20 cellular contexts compared by ENCODE assay signal in genomic region chr11:123718075-123718868, GRCh38. TPM values are rescaled to one million over a fixed set of nuclear protein-coding genes. Genes with fewer than 3 reads are reported as not detected.
DNase-seq lines count a peak whose midpoint lies in the region; ATAC-seq, FAIRE-seq and TF ChIP-seq lines count a peak whose summit lies in the region.
"Had no signal": no experiment of that assay in that cellular context is flagged by ENCODE, and none has a peak within 500 bp of the region (broad histone marks: within the 10 kb centered on the region; RNA-seq: fewer than 3 reads in every experiment).

No MANE protein-coding gene starts in this region.

- peak; percentile 49 for ATAC-seq in activated CD4-positive, alpha-beta T cell treated with anti-CD3 and anti-CD28 coated beads for 36 hours
- ATAC-seq in HG02870 (IDR thresholded peaks at IDR 0.05; ENCODE audit: unreplicated experiment) (peak; percentile 37), GM12878 (peak; percentile 36), GM21447 (IDR thresholded peaks at IDR 0.05; ENCODE audit: unreplicated experiment) (no peak)
- ATAC-seq: SK-N-SH treated with all-trans-retinoic acid at 6 μM for 48 hours had no signal

- H3K9ac ChIP-seq in GM12878 (ENCODE audit: control insufficient read depth, insufficient read depth, low read length) (no peak overlapping the region), trophoblast cell (ENCODE audit: low read length) (no peak overlapping the region)
- H3K9ac ChIP-seq: KMS-11 had no signal

- peaks cover 4% of the 10 kb centered on the region for H3K36me3 Mint-ChIP-seq in activated CD4-positive, alpha-beta T cell treated with anti-CD3 and anti-CD28 coated beads for 36 hours (ENCODE audit: low read depth)

- H4K91ac ChIP-seq in trophoblast cell (ENCODE audit: low read depth, low read length), result no peak overlapping the region

- WGBS in GM12878 (ENCODE audit: insufficient coverage, insufficient replicate concordance, low lambda C conversion rate, missing lambda C conversion rate), result 42% methylated on average over 6 of the region's 6 CpGs
- no CpG with 5 or more reads among the region's 6 CpGs for WGBS in trophoblast cell (ENCODE audit: extremely low coverage, insufficient coverage, insufficient read length)

- H3K9me3 ChIP-seq in GM12878 (replicated peaks; ENCODE audit: control insufficient read depth, insufficient read depth, low read length) (no peaks in the 10 kb centered on the region), trophoblast cell (ENCODE audit: insufficient read depth, low read depth, low read length) (no peaks in the 10 kb centered on the region)

- no peak overlapping the region for H3K27ac ChIP-seq in GM12878 (ENCODE audit: control insufficient read depth, insufficient read depth)
- no peak overlapping the region for H3K27ac ChIP-seq in trophoblast cell (ENCODE audit: low read depth, low read length)
- H3K27ac ChIP-seq: A549, KMS-11 had no signal

- H3K27me3 ChIP-seq in GM12878 (replicated peaks in 1 of 2; ENCODE audit: control insufficient read depth in 2 of 2, insufficient read depth in 2 of 2, low read length in 1 of 2) (no peaks in the 10 kb centered on the region), trophoblast cell (ENCODE audit: insufficient read depth, low read length) (no peaks in the 10 kb centered on the region)

- SMC1A ChIA-PET in GM12878 (lab: Charles Lee; ENCODE audit: uncharacterized antibody, unreplicated experiment), result interaction anchor here (0.6 to 2.0 kb wide), 2 partner anchors 11 to 113 kb away, joined by 3 to 9 read pairs; no protein-coding TSS in a partner anchor

- no peaks in the 10 kb centered on the region for H3K79me2 ChIP-seq in GM12878 (ENCODE audit: control insufficient read depth, insufficient read depth, low read length)
- no peaks in the 10 kb centered on the region for H3K79me2 ChIP-seq in trophoblast cell (ENCODE audit: control insufficient read depth, insufficient read depth, low read length, poor library complexity)

- no peak for FAIRE-seq in GM12878 (lab: Jason Lieb, UNC)
- FAIRE-seq: A549, GM12891, H1 had no signal

- no peak overlapping the region for H3K14ac ChIP-seq in trophoblast cell (ENCODE audit: low read length)

- no peak overlapping the region for H2BK5ac ChIP-seq in trophoblast cell (ENCODE audit: low read depth, low read length, poor library complexity)

- no peaks in the 10 kb centered on the region for H4K20me1 ChIP-seq in GM12878 (ENCODE audit: control insufficient read depth, insufficient read depth)

- BruUV-seq in GM12878 (replicated peaks; lab: Mats Ljungman, UMichigan), result no TSS peak

- no peak for TF ChIP-seq POLR2A in GM12878 (IDR thresholded peaks at IDR 0.05; ENCODE audit: low read depth, low read length)

- no peak for TF ChIP-seq CTCF in GM12878 (IDR thresholded peaks at IDR 0.05 in 2 of 3, conservative IDR thresholded peaks at IDR 0.05 in 1 of 3; ENCODE audit: control insufficient read depth in 2 of 3, extremely low read depth in 1 of 3, insufficient read depth in 1 of 3, low read depth in 3 of 3, low read length in 3 of 3)

- no peak for TF ChIP-seq RAD21 in GM12878 (IDR thresholded peaks at IDR 0.05; ENCODE audit: insufficient read depth, low read depth, low read length)

- H4K12ac ChIP-seq in trophoblast cell (ENCODE audit: low read depth, low read length), result no peak overlapping the region

- no peak overlapping the region for H3K4me3 Mint-ChIP-seq in activated CD4-positive, alpha-beta T cell treated with anti-CD3 and anti-CD28 coated beads for 36 hours

- CTCF ChIA-PET in activated CD4-positive, alpha-beta T cell treated with anti-CD3 and anti-CD28 coated beads for 36 hours (lab: Charles Lee), result interaction anchor here (2.0 to 2.7 kb wide), 2 partner anchors 11 to 15 kb away, joined by 5 to 13 read pairs; no protein-coding TSS in a partner anchor
- CTCF ChIA-PET in GM12878 (lab: Yijun Ruan, JAX), result interaction anchor here (1.4 to 8.1 kb wide), 3 partner anchors 10 to 138 kb away, joined by 4 to 82 read pairs (median 6); no protein-coding TSS in a partner anchor

- intact Hi-C loops in activated CD4-positive, alpha-beta T cell treated with anti-CD3 and anti-CD28 coated beads for 36 hours (cut with DNase I, micrococcal nuclease), result no loop called here
- intact Hi-C loops in GM12878 (cut with micrococcal nuclease; ENCODE audit: unreplicated experiment), result no loop called here

- H3K27me3 Mint-ChIP-seq in activated CD4-positive, alpha-beta T cell treated with anti-CD3 and anti-CD28 coated beads for 36 hours, result peaks cover 14% of the 10 kb centered on the region

- no peak overlapping the region for H2BK12ac ChIP-seq in trophoblast cell (ENCODE audit: low read length)

- POLR2A ChIA-PET in activated CD4-positive, alpha-beta T cell treated with anti-CD3 and anti-CD28 coated beads for 36 hours (lab: Charles Lee), result no interaction called here
- POLR2A ChIA-PET in GM12878 (lab: Charles Lee), result no interaction called here

- RAD21 ChIA-PET in GM12878 (lab: Charles Lee; ENCODE audit: unreplicated experiment), result no interaction called here

- H2BK120ac ChIP-seq in trophoblast cell (ENCODE audit: insufficient read depth, low read length, poor library complexity), result no peak overlapping the region

- H3K79me1 ChIP-seq in trophoblast cell (ENCODE audit: low read length), result no peaks in the 10 kb centered on the region

- no peak overlapping the region for H3K27ac Mint-ChIP-seq in activated CD4-positive, alpha-beta T cell treated with anti-CD3 and anti-CD28 coated beads for 36 hours

- in situ Hi-C loops in GM12878 (cut with MboI), result no loop called here

- H3K4me3 ChIP-seq in GM12878 (no peak overlapping the region), trophoblast cell (ENCODE audit: low read depth, low read length) (no peak overlapping the region)
- H3K4me3 ChIP-seq: A549 had no signal

- no peak for DNase-seq in activated CD4-positive, alpha-beta T cell treated with anti-CD3 and anti-CD28 coated beads for 36 hours
- DNase-seq in activated CD4-positive, alpha-beta T cell treated with anti-CD3 and anti-CD28 coated beads for 4 hours, result no peak
- no peak for DNase-seq in GM12878 (ENCODE audit: low read depth, low spot score)
- DNase-seq in trophoblast cell, result peak; percentile 4 to 63
- no peak for DNase-seq in stimulated activated CD4-positive, alpha-beta T cell treated with anti-CD3 and anti-CD28 coated beads, Interleukin-15, amount 100 ng/mL, for 24 hours
- no peak for DNase-seq in amniotic stem cell (lab: John Stamatoyannopoulos, UW)
- DNase-seq: C1 segment of cervical spinal cord, GDM1, NCI-H1092 treated with DMSO at 0.1 percent for 48 hours, NCI-H1694, NCI-H446 treated with DMSO at 0.1 percent for 48 hours, SHP77 treated with DMSO at 0.1 percent for 48 hours had no signal

- H3K9me3 Mint-ChIP-seq in activated CD4-positive, alpha-beta T cell treated with anti-CD3 and anti-CD28 coated beads for 36 hours (ENCODE audit: low read depth), result no peaks in the 10 kb centered on the region

- H3K4me1 ChIP-seq in GM12878 (ENCODE audit: control insufficient read depth, insufficient read depth, low read length), result no peaks in the 10 kb centered on the region
- no peaks in the 10 kb centered on the region for H3K4me1 ChIP-seq in trophoblast cell (ENCODE audit: control insufficient read depth in 1 of 2, insufficient read depth in 2 of 2, low read length in 2 of 2)
- H3K4me1 ChIP-seq: A549 had no signal

- no peak overlapping the region for H3K23ac ChIP-seq in trophoblast cell (ENCODE audit: low read length)

- H3K36me3 ChIP-seq in GM12878 (ENCODE audit: control insufficient read depth in 2 of 2, insufficient read depth in 2 of 2, low read length in 1 of 2) (no peaks in the 10 kb centered on the region), trophoblast cell (ENCODE audit: control insufficient read depth in 1 of 2, insufficient read depth in 2 of 2, low read length in 2 of 2) (no peaks in the 10 kb centered on the region)

- no peak overlapping the region for H4K8ac ChIP-seq in trophoblast cell (ENCODE audit: low read depth, low read length)

- H2AK5ac ChIP-seq in trophoblast cell (ENCODE audit: low read length), result no peak overlapping the region

- no peak for TF ChIP-seq EP300 in GM12878 (IDR thresholded peaks at IDR 0.05; ENCODE audit: borderline replicate concordance in 1 of 2, control insufficient read depth in 1 of 2, low read depth in 2 of 2, low read length in 2 of 2)

- H3K4ac ChIP-seq in trophoblast cell (ENCODE audit: low read depth, low read length), result no peak overlapping the region

- H3K4me1 Mint-ChIP-seq in activated CD4-positive, alpha-beta T cell treated with anti-CD3 and anti-CD28 coated beads for 36 hours, result peaks cover 3% of the 10 kb centered on the region

- no peak overlapping the region for H2AFZ ChIP-seq in GM12878 (ENCODE audit: control insufficient read depth, low read depth, low read length)
- no peak overlapping the region for H2AFZ ChIP-seq in trophoblast cell (ENCODE audit: insufficient read depth, low read length, poor library complexity)

- H3K18ac ChIP-seq in trophoblast cell (ENCODE audit: low read length), result no peak overlapping the region

- H3K4me2 ChIP-seq in GM12878 (ENCODE audit: control insufficient read depth, insufficient read depth) (no peak overlapping the region), trophoblast cell (ENCODE audit: low read length) (no peak overlapping the region)
- H3K4me2 ChIP-seq: A549, KMS-11 had no signal

RNA-seq across cellular contexts. Expression of gene ZNF202, which starts 23.2 kb away (rescaled TPM):
- total RNA-seq in activated CD4-positive, alpha-beta T cell treated with anti-CD3 and anti-CD28 coated beads for 36 hours, result 10 to 100 TPM in 1 of 2 experiments, 1 to 10 TPM in 1; 9.5 to 12.1 TPM
- 33.3 and 34.0 TPM in 2 replicates for total RNA-seq in GM12878 (2013; cell fraction: nucleolus; rRNA removed)
- total RNA-seq in GM12878 (2014; rRNA removed), result 7.8 and 9.7 TPM in 2 replicates
- 12.0 and 12.3 TPM in 2 replicates for total RNA-seq in GM12878 (2014; rRNA removed; fragmentation: Illumina TruSeq; extraction: Trizol)
- 11.8 and 12.0 TPM in 2 replicates for total RNA-seq in GM12878 (2021)
- 6.9 TPM for polyA plus RNA-seq in GM12878 (2011; ENCODE audit: low read depth)
- polyA plus RNA-seq in GM12878 (2011; rRNA removed), result 12.2 and 14.5 TPM in 2 replicates
- polyA plus RNA-seq in GM12878 (2011; cell fraction: cytosol; rRNA removed), result 7.8 and 10.1 TPM in 2 replicates
- polyA plus RNA-seq in GM12878 (2011; cell fraction: nucleus; rRNA removed), result 33.7 and 38.6 TPM in 2 replicates
- polyA plus RNA-seq in GM12878 (2012), result 6.8 and 8.4 TPM in 2 replicates
- 12.7 and 12.9 TPM in 2 replicates for polyA plus RNA-seq in GM12878 (2014; fragmentation: Illumina TruSeq; extraction: Trizol)
- polyA plus RNA-seq in GM12878 (2014; fragmentation: Nextera tagmentation; extraction: Ambion mirVana), result 1 to 10 TPM; 2.6 to 2.8 TPM
- 12.2 and 13.9 TPM in 2 replicates for polyA plus RNA-seq in GM12878 (2014; rRNA removed)
- polyA plus RNA-seq in GM12878 (2016; fragmentation: Nextera tagmentation; extraction: Ambion mirVana), result 10 to 100 TPM; 12.8 to 13.6 TPM
- polyA minus RNA-seq in GM12878 (2011; rRNA and poly(A)+ RNA removed), result 12.1 and 12.5 TPM in 2 replicates
- polyA minus RNA-seq in GM12878 (2011; cell fraction: cytosol; rRNA and poly(A)+ RNA removed), result 2.3 and 3.5 TPM in 2 replicates
- 25.1 and 30.3 TPM in 2 replicates for polyA minus RNA-seq in GM12878 (2011; cell fraction: nucleus; rRNA and poly(A)+ RNA removed)
- polyA plus RNA-seq in trophoblast cell (2013), result 5.2 TPM in 2 replicates

RNA-seq across cellular contexts. Expression of gene OR6X1, which starts 36.0 kb away (rescaled TPM):
- not detected for total RNA-seq in activated CD4-positive, alpha-beta T cell treated with anti-CD3 and anti-CD28 coated beads for 36 hours
- not detected in 2 replicates for total RNA-seq in GM12878 (2013; cell fraction: nucleolus; rRNA removed)
- not detected in 2 replicates for total RNA-seq in GM12878 (2014; rRNA removed)
- total RNA-seq in GM12878 (2014; rRNA removed; fragmentation: Illumina TruSeq; extraction: Trizol), result not detected in 2 replicates
- total RNA-seq in GM12878 (2021), result not detected in 2 replicates
- not detected for polyA plus RNA-seq in GM12878 (2011; ENCODE audit: low read depth)
- not detected in 2 replicates for polyA plus RNA-seq in GM12878 (2011; rRNA removed)
- not detected in 2 replicates for polyA plus RNA-seq in GM12878 (2011; cell fraction: cytosol; rRNA removed)
- polyA plus RNA-seq in GM12878 (2011; cell fraction: nucleus; rRNA removed), result not detected in 2 replicates
- not detected in 2 replicates for polyA plus RNA-seq in GM12878 (2012)
- polyA plus RNA-seq in GM12878 (2014; fragmentation: Illumina TruSeq; extraction: Trizol), result not detected in 2 replicates
- not detected for polyA plus RNA-seq in GM12878 (2014; fragmentation: Nextera tagmentation; extraction: Ambion mirVana)
- not detected in 2 replicates for polyA plus RNA-seq in GM12878 (2014; rRNA removed)
- not detected for polyA plus RNA-seq in GM12878 (2016; fragmentation: Nextera tagmentation; extraction: Ambion mirVana)
- polyA minus RNA-seq in GM12878 (2011; rRNA and poly(A)+ RNA removed), result not detected in 2 replicates
- not detected in 2 replicates for polyA minus RNA-seq in GM12878 (2011; cell fraction: cytosol; rRNA and poly(A)+ RNA removed)
- polyA minus RNA-seq in GM12878 (2011; cell fraction: nucleus; rRNA and poly(A)+ RNA removed), result not detected in 2 replicates
- polyA plus RNA-seq in trophoblast cell (2013), result 0.36 and 0.49 TPM in 2 replicates
- total RNA-seq: H1, M059J had no signal
- polyA plus RNA-seq: A549, H1 had no signal

Comparison
In these comparisons a context has a peak if more than half of its experiments do, and no peak if none do; other contexts are left out.
1. DNase-seq: peak in trophoblast cell (2 of 2); none in activated CD4-positive, alpha-beta T cell treated with anti-CD3 and anti-CD28 coated beads for 36 hours (single experiment), activated CD4-positive, alpha-beta T cell treated with anti-CD3 and anti-CD28 coated beads for 4 hours (0 of 2), GM12878 (single experiment), stimulated activated CD4-positive, alpha-beta T cell treated with anti-CD3 and anti-CD28 coated beads, Interleukin-15, amount 100 ng/mL, for 24 hours (single experiment) and amniotic stem cell (single experiment).